ENCODE assay signal across 26 cellular contexts in genomic region chr6:109330263-109330662, GRCh38.
"Had no signal": no experiment of that assay in that cellular context is flagged by ENCODE, and none has a peak within 500 bp of the region (broad histone marks: within the 10 kb centered on the region; RNA-seq: fewer than 3 reads in every experiment).

No MANE protein-coding gene starts in this region.

- H3K4me3 Mint-ChIP-seq: endodermal cell, mesothelial cell of epicardium, naive B cell, natural killer cell had no signal

- H3K36me3 Mint-ChIP-seq: mesothelial cell of epicardium, naive B cell, natural killer cell had no signal

- H3K27ac Mint-ChIP-seq: endodermal cell, mesothelial cell of epicardium, naive B cell, natural killer cell had no signal

- H3K9me3 Mint-ChIP-seq: mesothelial cell of epicardium, naive B cell, natural killer cell had no signal

- H3K4me1 ChIP-seq: esophagus squamous epithelium had no signal

- H3K9me3 ChIP-seq: esophagus squamous epithelium, gastrocnemius medialis, heart right ventricle, lower lobe of right lung, mucosa of descending colon had no signal

- ATAC-seq: esophagus mucosa, gastrocnemius medialis, heart right ventricle, left colon, left lobe of liver, left ventricle myocardium superior, mucosa of descending colon, natural killer cell had no signal

- H3K27ac ChIP-seq: coronary artery, dorsolateral prefrontal cortex, epithelial cell of prostate, esophagus squamous epithelium, gastrocnemius medialis, heart right ventricle, lower lobe of right lung had no signal

- H3K27me3 ChIP-seq: dorsolateral prefrontal cortex, esophagus squamous epithelium, gastrocnemius medialis, heart right ventricle had no signal

- H3K4me1 Mint-ChIP-seq: mesothelial cell of epicardium had no signal

- DNase-seq: dermis blood vessel endothelial cell; dorsolateral prefrontal cortex; effector CD4-positive, alpha-beta T cell; effector memory CD4-positive, alpha-beta T cell; endodermal cell; erythroblast; esophagus squamous epithelium; foreskin fibroblast; foreskin melanocyte; gastrocnemius medialis; glutamatergic neuron; head of caudate nucleus; heart right ventricle; hippocampal formation; left colon; left ventricle myocardium superior; lower lobe of right lung; mesenchymal stem cell; mucosa of descending colon; naive B cell; natural killer cell had no signal

- H3K36me3 ChIP-seq: esophagus squamous epithelium, gastrocnemius medialis, heart right ventricle, lower lobe of right lung had no signal

- H3K4me3 ChIP-seq: coronary artery, dorsolateral prefrontal cortex, esophagus squamous epithelium, gastrocnemius medialis, heart right ventricle, lower lobe of right lung, mucosa of descending colon had no signal

- H3K27me3 Mint-ChIP-seq: naive B cell had no signal
